Comparison of ENCODE assay signal across 9 cellular contexts in genomic region chr5:180868960-180869359, GRCh38. TPM values are rescaled to one million over a fixed set of nuclear protein-coding genes. Genes with fewer than 3 reads are reported as not detected.
DNase-seq lines count a peak whose midpoint lies in the region; ATAC-seq and TF ChIP-seq lines count a peak whose summit lies in the region.
"Had no signal": no experiment of that assay in that cellular context is flagged by ENCODE, and none has a peak within 500 bp of the region (broad histone marks: within the 10 kb centered on the region; RNA-seq: fewer than 3 reads in every experiment).

No MANE protein-coding gene starts in this region.

- no peaks in the 10 kb centered on the region for H3K9me3 Mint-ChIP-seq in Calu3 (ENCODE audit: low read depth, unreplicated experiment)

- TF ChIP-seq CTCF in Calu3 (IDR thresholded peaks at IDR 0.05; ENCODE audit: unreplicated experiment) = peak; percentile 83

- H3K36me3 Mint-ChIP-seq in Calu3 (ENCODE audit: insufficient read depth, unreplicated experiment) = no peaks in the 10 kb centered on the region

- CTCF ChIA-PET in Calu3 (lab: Charles Lee) = interaction anchor here (0.6 to 1.0 kb wide), 8 partner anchors 8 to 315 kb away, joined by 3 to 6 read pairs (median 3); no protein-coding TSS in a partner anchor

- DNase-seq in Calu3 (peak; percentile 92), HK-2 (ENCODE audit: unreplicated experiment) (peak; percentile 58), NCI-H82 treated with DMSO at 0.1 percent for 48 hours (lab: John Stamatoyannopoulos, UW; ENCODE audit: unreplicated experiment) (peak; percentile 62), ecto neural progenitor cell (ENCODE audit: low spot score) (peak; percentile 87), lung microvascular endothelial cell (ENCODE audit: low read depth in 2 of 2) (peak; percentile 79 to 80)
- DNase-seq in activated CD4-positive, alpha-beta T cell treated with anti-CD3 and anti-CD28 coated beads, Interleukin-2, amount 50 U/mL, for 48 hours = peak; percentile 85 to 88
- DNase-seq in stimulated activated CD8-positive, alpha-beta memory T cell treated with anti-CD3 and anti-CD28 coated beads, Interleukin-15, amount 100 ng/mL, for 48 hours (ENCODE audit: low read depth in 2 of 2) = peak; percentile 36 to 38

- no peak overlapping the region for H3K4me3 Mint-ChIP-seq in Calu3 (ENCODE audit: low read depth, unreplicated experiment)

- no TSS peak for BruUV-seq in Calu3 (replicated peaks; lab: Mats Ljungman, UMichigan)

- no peaks in the 10 kb centered on the region for H3K27me3 Mint-ChIP-seq in Calu3 (ENCODE audit: unreplicated experiment)

- intact Hi-C loops in Calu3 (cut with micrococcal nuclease; ENCODE audit: unreplicated experiment) = loop anchor here (1.0 to 5.0 kb wide), 4 partner anchors 85 to 288 kb away; no protein-coding TSS in a partner anchor

- H3K4me1 Mint-ChIP-seq in Calu3 (ENCODE audit: low read depth, unreplicated experiment) = peaks cover 38% of the 10 kb centered on the region

- no peak overlapping the region for H3K27ac Mint-ChIP-seq in Calu3 (ENCODE audit: unreplicated experiment)

- ATAC-seq in GM18870 (IDR thresholded peaks at IDR 0.05; ENCODE audit: unreplicated experiment) = no peak

RNA-seq across cellular contexts. Expression of gene ZFP62, which starts 7.9 kb away (rescaled TPM):
- total RNA-seq in Calu3 (2022) = 43.5 and 46.4 TPM in 2 replicates
- total RNA-seq in lung microvascular endothelial cell = 10.5 and 13.7 TPM in 2 replicates

RNA-seq across cellular contexts. Expression of gene BTNL8, which starts 30.0 kb away (rescaled TPM):
- not detected in 2 replicates for total RNA-seq in Calu3 (2022)
- total RNA-seq in lung microvascular endothelial cell = under 0.01 and 0.20 TPM in 2 replicates
- total RNA-seq: T-helper 2 cell treated with Interferon-gamma antibody and Interleukin-4, amounts not matched to agents 100 ng/mL and 5 ng/mL, for 36 hours had no signal

Comparison
In these comparisons a context has a peak if more than half of its experiments do, and no peak if none do; other contexts are left out.
1. DNase-seq: peak in every context shown above with its lines; median percentile 92 in Calu3; 87 in ecto neural progenitor cell; 86 in activated CD4-positive, alpha-beta T cell treated with anti-CD3 and anti-CD28 coated beads, Interleukin-2, amount 50 U/mL, for 48 hours; 80 in lung microvascular endothelial cell; 62 in NCI-H82 treated with DMSO at 0.1 percent for 48 hours; 58 in HK-2; 37 in stimulated activated CD8-positive, alpha-beta memory T cell treated with anti-CD3 and anti-CD28 coated beads, Interleukin-15, amount 100 ng/mL, for 48 hours.